32 cellular contexts compared by ENCODE assay signal in genomic region chr6:116586738-116587137, GRCh38. TPM values are rescaled to one million over a fixed set of nuclear protein-coding genes. Genes with fewer than 3 reads are reported as not detected.
DNase-seq lines count a peak whose midpoint lies in the region; ATAC-seq, FAIRE-seq and TF ChIP-seq lines count a peak whose summit lies in the region.
"Had no signal": no experiment of that assay in that cellular context is flagged by ENCODE, and none has a peak within 500 bp of the region (broad histone marks: within the 10 kb centered on the region; RNA-seq: fewer than 3 reads in every experiment).

No MANE protein-coding gene starts in this region.

- CTCF ChIA-PET in HepG2 (lab: Yijun Ruan, JAX; ENCODE audit: low intra/inter-chr PET ratio, low total read pairs), result no interaction called here
- CTCF ChIA-PET in PC-3 (lab: Charles Lee), result no interaction called here

- no peaks in the 10 kb centered on the region for H3K4me1 ChIP-seq in HepG2 (ENCODE audit: insufficient read depth, low read length)
- H3K4me1 ChIP-seq in right lobe of liver, result no peaks in the 10 kb centered on the region
- H3K4me1 ChIP-seq in PC-3 (ENCODE audit: insufficient read depth, low read length), result peaks cover 17% of the 10 kb centered on the region
- H3K4me1 ChIP-seq in keratinocyte (ENCODE audit: control insufficient read depth, extremely low read depth, insufficient read depth, low read length), result no peaks in the 10 kb centered on the region
- H3K4me1 ChIP-seq: BE2C, BLaER1 had no signal

- H3K27ac ChIP-seq in HepG2 (ENCODE audit: extremely low read length, insufficient read depth, low read length) (no peak overlapping the region), right lobe of liver (no peak overlapping the region), PC-3 (ENCODE audit: low read length) (peak overlapping the region; percentile 32; the same call in 1 of the 2 replicates), keratinocyte (ENCODE audit: control insufficient read depth, insufficient read depth, low read length) (peak overlapping the region; percentile 36)
- H3K27ac ChIP-seq: 22Rv1, BLaER1 had no signal

- no peaks in the 10 kb centered on the region for H3F3A ChIP-seq in PC-3 (ENCODE audit: low read length, unreplicated experiment)

- TF ChIP-seq EP300 in HepG2 (IDR thresholded peaks at IDR 0.05; ENCODE audit: low read depth in 2 of 2, low read length in 2 of 2) (no peak), HepG2 (CRISPR knock-in tag; IDR thresholded peaks at IDR 0.05; ENCODE audit: borderline replicate concordance) (no peak)

- DNase-seq in HepG2 (ENCODE audit: low spot score) (no peak), right lobe of liver (no peak), PC-3 (no peak), keratinocyte (ENCODE audit: low read depth, low spot score) (no peak), medulla oblongata (ENCODE audit: extremely low spot score) (no peak), NOMO-1 treated with DMSO at 0.1 percent for 48 hours (lab: John Stamatoyannopoulos, UW; ENCODE audit: unreplicated experiment) (no peak), hepatic stellate cell (ENCODE audit: low spot score) (no peak)
- DNase-seq: ACHN; BE2C; C1 segment of cervical spinal cord; CD4-positive, alpha-beta memory T cell; CD4-positive, CD25-positive, alpha-beta regulatory T cell; CD8-positive, alpha-beta memory T cell; COR-L47; DMS 273 treated with DMSO at 0.1 percent for 48 hours; DMS153; DMS53; DMS79; DND-41; EL; GDM1 had no signal

- in situ Hi-C loops in HepG2 (cut with HindIII; ENCODE audit: extremely low pct_ligation_motif_present, low pct_unique_long_range_greater_than_20kb), result no loop called here

- no peaks in the 10 kb centered on the region for H3K27me3 ChIP-seq in HepG2 (ENCODE audit: control insufficient read depth in 1 of 2, insufficient read depth in 2 of 2, low read length in 2 of 2)
- H3K27me3 ChIP-seq in right lobe of liver, result no peaks in the 10 kb centered on the region
- H3K27me3 ChIP-seq in PC-3 (ENCODE audit: low read length), result no peaks in the 10 kb centered on the region
- no peaks in the 10 kb centered on the region for H3K27me3 ChIP-seq in keratinocyte (ENCODE audit: control insufficient read depth, extremely low read depth, insufficient read depth, low read length)
- H3K27me3 ChIP-seq: BE2C, BLaER1 had no signal

- intact Hi-C loops in HepG2 (cut with micrococcal nuclease; ENCODE audit: unreplicated experiment) (no loop called here), right lobe of liver (cut with DNase I) (no loop called here), PC-3 (cut with micrococcal nuclease) (no loop called here)

- H4K20me1 ChIP-seq in HepG2 (ENCODE audit: insufficient read depth, low read length) (no peaks in the 10 kb centered on the region), PC-3 (ENCODE audit: low read length) (0 out of 2 replicates have a peak, but pooled peaks cover 3% of the 10 kb centered on the region), keratinocyte (ENCODE audit: control insufficient read depth, extremely low read depth, insufficient read depth, low read length) (no peaks in the 10 kb centered on the region)
- H4K20me1 ChIP-seq: BLaER1 had no signal

- WGBS in HepG2 (ENCODE audit: low lambda C conversion rate), result 96% methylated on average over 2 of the region's 2 CpGs
- WGBS in right lobe of liver (ENCODE audit: insufficient coverage, low coverage, low lambda C conversion rate, missing lambda C conversion rate), result 93% methylated on average over 2 of the region's 2 CpGs

- H3K9me3 ChIP-seq in HepG2 (ENCODE audit: low read length) (no peaks in the 10 kb centered on the region), right lobe of liver (no peaks in the 10 kb centered on the region), PC-3 (ENCODE audit: low read length) (no peaks in the 10 kb centered on the region), keratinocyte (ENCODE audit: control insufficient read depth, low read depth, low read length) (no peaks in the 10 kb centered on the region)
- H3K9me3 ChIP-seq: BE2C, BLaER1 had no signal

- no peak for TF ChIP-seq POLR2A in HepG2 (IDR thresholded peaks at IDR 0.05; ENCODE audit: insufficient read depth in 1 of 2, low read depth in 2 of 2, low read length in 2 of 2)
- no peak for TF ChIP-seq POLR2A in right lobe of liver (IDR thresholded peaks at IDR 0.05)

- POLR2A ChIA-PET in HepG2 (lab: Yijun Ruan, JAX), result no interaction called here
- POLR2A ChIA-PET in PC-3 (lab: Charles Lee; ENCODE audit: unreplicated experiment), result no interaction called here

- no peak for TF ChIP-seq RAD21 in HepG2 (CRISPR knock-in tag; IDR thresholded peaks at IDR 0.05)

- H3K79me2 ChIP-seq in HepG2 (ENCODE audit: insufficient read depth, low read length) (no peaks in the 10 kb centered on the region), PC-3 (ENCODE audit: low read length) (peaks cover 12% of the 10 kb centered on the region; the same call in 1 of the 2 replicates), keratinocyte (ENCODE audit: control insufficient read depth, insufficient read depth, low read length) (peaks cover 6% of the 10 kb centered on the region)

- no peaks in the 10 kb centered on the region for H3K9me2 ChIP-seq in PC-3 (replicated peaks; ENCODE audit: low read length)

- H3K36me3 ChIP-seq in HepG2 (replicated peaks in 1 of 2; ENCODE audit: control insufficient read depth in 1 of 2, insufficient read depth in 2 of 2, low read length in 2 of 2), result peaks cover 11 to 55% of the 10 kb centered on the region in 2 experiments
- peaks cover 0 to 24% (median 17%) of the 10 kb centered on the region in 4 donors for H3K36me3 ChIP-seq in right lobe of liver
- peaks cover 12% of the 10 kb centered on the region for H3K36me3 ChIP-seq in PC-3 (ENCODE audit: low read depth, low read length)
- peaks cover 5 to 17% of the 10 kb centered on the region in 2 experiments for H3K36me3 ChIP-seq in keratinocyte (ENCODE audit: control insufficient read depth in 2 of 2, extremely low read depth in 1 of 2, insufficient read depth in 2 of 2, low read length in 2 of 2)

- dilution Hi-C loops in keratinocyte (cut with MboI; ENCODE audit: extremely low pct_ligation_motif_present, low sequenced_read_pairs), result no loop called here

- H3K4me2 ChIP-seq in HepG2 (ENCODE audit: low read depth, low read length), result no peak overlapping the region
- H3K4me2 ChIP-seq in PC-3 (ENCODE audit: low read length), result peak overlapping the region; percentile 36; the same call in 1 of the 2 replicates
- H3K4me2 ChIP-seq in keratinocyte (ENCODE audit: control insufficient read depth, extremely low read depth, insufficient read depth, low read depth, low read length), result no peak overlapping the region
- H3K4me2 ChIP-seq: BLaER1 had no signal

- H3K9ac ChIP-seq in HepG2 (ENCODE audit: insufficient read depth, low read depth, low read length) (no peak overlapping the region), PC-3 (ENCODE audit: low read length) (no peak overlapping the region), keratinocyte (ENCODE audit: control insufficient read depth, extremely low read depth, insufficient read depth, low read length) (no peak overlapping the region)
- H3K9ac ChIP-seq: BLaER1 had no signal

- TF ChIP-seq CTCF in HepG2 (CRISPR knock-in tag; IDR thresholded peaks at IDR 0.05) (no peak), right lobe of liver (IDR thresholded peaks at IDR 0.05) (no peak), PC-3 (conservative IDR thresholded peaks at IDR 0.05; ENCODE audit: low read depth, low read length) (no peak), keratinocyte (optimal IDR thresholded peaks at IDR 0.05 in 1 of 3, IDR thresholded peaks at IDR 0.05 in 1 of 3, conservative IDR thresholded peaks at IDR 0.05 in 1 of 3; ENCODE audit: extremely low read depth in 1 of 3, insufficient read depth in 2 of 3, low read length in 3 of 3) (no peak)

- FAIRE-seq in HepG2 (lab: Jason Lieb, UNC) (no peak), keratinocyte (lab: Jason Lieb, UNC) (no peak)
- FAIRE-seq: GM12878, GM12892, GM18507 had no signal

- H3K9me1 ChIP-seq in keratinocyte (ENCODE audit: control insufficient read depth, extremely low read depth, insufficient read depth, low read length), result no peaks in the 10 kb centered on the region

- H3K4me3 ChIP-seq in HepG2 (replicated peaks in 1 of 3; ENCODE audit: insufficient read depth in 1 of 3, low read depth in 2 of 3, low read length in 3 of 3) (no peak overlapping the region), right lobe of liver (no peak overlapping the region), PC-3 (ENCODE audit: low read length) (no peak overlapping the region), keratinocyte (ENCODE audit: control insufficient read depth in 2 of 3, extremely low read depth in 1 of 3, insufficient read depth in 2 of 3, low read depth in 1 of 3, low read length in 3 of 3) (no peak overlapping the region)
- H3K4me3 ChIP-seq: BLaER1, GM12878 had no signal

- ATAC-seq in HepG2, result no peak
- ATAC-seq in right lobe of liver, result no peak
- ATAC-seq in PC-3, result no peak; the same call in 1 of the 2 replicates
- ATAC-seq: GM12878 had no signal

- H2AFZ ChIP-seq in HepG2 (ENCODE audit: low read length) (no peak overlapping the region), PC-3 (ENCODE audit: low read length) (no peak overlapping the region), keratinocyte (ENCODE audit: control insufficient read depth, low read length) (no peak overlapping the region)

- no TSS peak for BruUV-seq in HepG2 (replicated peaks; lab: Mats Ljungman, UMichigan)
- no TSS peak for BruUV-seq in PC-3 (replicated peaks; lab: Mats Ljungman, UMichigan)

RNA-seq across cellular contexts. Expression of gene RWDD1, which starts 15.4 kb away (rescaled TPM):
- total RNA-seq in HepG2 (2016; rRNA removed; fragmentation: Illumina TruSeq; extraction: Trizol) (67.1 and 90.5 TPM in 2 replicates), right lobe of liver (10 to 100 TPM; 14.8 to 22.1 (median 21.2) TPM), PC-3 (2014; rRNA removed) (18.4 and 24.6 TPM in 2 replicates)
- total RNA-seq in HepG2 (2016; cell fraction: cytosol; rRNA removed; fragmentation: Illumina TruSeq; extraction: Trizol; ENCODE audit: low read depth), result 105 and 125 TPM in 2 replicates
- total RNA-seq in HepG2 (2016; cell fraction: insoluble cytoplasmic fraction; rRNA removed; fragmentation: Illumina TruSeq; extraction: Trizol), result 63.5 and 89.9 TPM in 2 replicates
- 130 and 134 TPM in 2 replicates for total RNA-seq in HepG2 (2016; cell fraction: membrane; rRNA removed; fragmentation: Illumina TruSeq; extraction: Trizol)
- total RNA-seq in HepG2 (2016; cell fraction: nucleus; rRNA removed; fragmentation: Illumina TruSeq; extraction: Trizol), result 31.8 and 32.2 TPM in 2 replicates
- polyA plus RNA-seq in HepG2 (2011; rRNA removed) (20.9 and 27.4 TPM in 2 replicates), keratinocyte (35.9 to 61.7 TPM (median 41.7 TPM) in 3 replicates)
- 15.5 and 18.4 TPM in 2 replicates for polyA plus RNA-seq in HepG2 (2011; cell fraction: cytosol; rRNA removed)
- polyA plus RNA-seq in HepG2 (2011; cell fraction: nucleus; rRNA removed), result 4.1 and 4.9 TPM in 2 replicates
- polyA plus RNA-seq in HepG2 (2012), result 36.7 and 37.0 TPM in 2 replicates
- 175 and 218 TPM in 2 replicates for polyA plus RNA-seq in HepG2 (2016; cell fraction: cytosol; fragmentation: Illumina TruSeq; extraction: Trizol; ENCODE audit: low read depth)
- 130 and 131 TPM in 2 replicates for polyA plus RNA-seq in HepG2 (2016; cell fraction: insoluble cytoplasmic fraction; fragmentation: Illumina TruSeq; extraction: Trizol; ENCODE audit: low read depth)
- polyA plus RNA-seq in HepG2 (2016; cell fraction: membrane; fragmentation: Illumina TruSeq; extraction: Trizol; ENCODE audit: low read depth), result 166 and 180 TPM in 2 replicates
- 53.5 and 59.6 TPM in 2 replicates for polyA plus RNA-seq in HepG2 (2016; cell fraction: nucleus; fragmentation: Illumina TruSeq; extraction: Trizol; ENCODE audit: insufficient read depth, low read depth)
- polyA minus RNA-seq in HepG2 (2011; rRNA and poly(A)+ RNA removed; ENCODE audit: low replicate concordance), result 8.1 and 8.3 TPM in 2 replicates
- polyA minus RNA-seq in HepG2 (2011; cell fraction: cytosol; rRNA and poly(A)+ RNA removed), result 8.3 and 9.7 TPM in 2 replicates
- 8.8 and 13.2 TPM in 2 replicates for polyA minus RNA-seq in HepG2 (2011; cell fraction: nucleus; rRNA and poly(A)+ RNA removed)
- 152 TPM for polyA plus RNA-seq in keratinocyte (2011; ENCODE audit: low read depth)
- polyA plus RNA-seq in keratinocyte (2011; cell fraction: cytosol; rRNA removed), result 42.8 and 65.6 TPM in 2 replicates
- polyA plus RNA-seq in keratinocyte (2011; cell fraction: nucleus; rRNA removed), result 7.3 and 12.5 TPM in 2 replicates
- 39.9 and 50.4 TPM in 2 replicates for polyA plus RNA-seq in keratinocyte (2012; ENCODE audit: low replicate concordance)
- 10.5 to 18.3 TPM (median 15.6 TPM) in 3 replicates for polyA minus RNA-seq in keratinocyte
- 19.4 TPM for polyA minus RNA-seq in keratinocyte (2011; cell fraction: cytosol; rRNA and poly(A)+ RNA removed)
- 1.9 and 4.0 TPM in 2 replicates for polyA minus RNA-seq in keratinocyte (2011; cell fraction: nucleus; rRNA and poly(A)+ RNA removed)

RNA-seq across cellular contexts. Expression of gene RSPH4A, which starts 29.5 kb away (rescaled TPM):
- total RNA-seq in HepG2 (2016; rRNA removed; fragmentation: Illumina TruSeq; extraction: Trizol) (0.14 and 0.40 TPM in 2 replicates), right lobe of liver (under 1 TPM in 3 of 6 experiments, not detected in 3; 0.06 to 0.18 (median 0.16) TPM), PC-3 (2014; rRNA removed) (0.04 TPM in 1 of 2 replicates, not detected in the other)
- 0.09 and 0.20 TPM in 2 replicates for total RNA-seq in HepG2 (2016; cell fraction: cytosol; rRNA removed; fragmentation: Illumina TruSeq; extraction: Trizol; ENCODE audit: low read depth)
- total RNA-seq in HepG2 (2016; cell fraction: insoluble cytoplasmic fraction; rRNA removed; fragmentation: Illumina TruSeq; extraction: Trizol), result 0.27 and 0.41 TPM in 2 replicates
- 0.14 and 0.34 TPM in 2 replicates for total RNA-seq in HepG2 (2016; cell fraction: membrane; rRNA removed; fragmentation: Illumina TruSeq; extraction: Trizol)
- 0.75 and 0.78 TPM in 2 replicates for total RNA-seq in HepG2 (2016; cell fraction: nucleus; rRNA removed; fragmentation: Illumina TruSeq; extraction: Trizol)
- polyA plus RNA-seq in HepG2 (2011; rRNA removed) (0.08 and 0.24 TPM in 2 replicates), keratinocyte (0.10 to 0.12 TPM (median 0.11 TPM) in 3 replicates)
- polyA plus RNA-seq in HepG2 (2011; cell fraction: cytosol; rRNA removed), result 0.05 and 0.12 TPM in 2 replicates
- polyA plus RNA-seq in HepG2 (2011; cell fraction: nucleus; rRNA removed), result 0.29 and 0.36 TPM in 2 replicates
- 0.04 and 0.24 TPM in 2 replicates for polyA plus RNA-seq in HepG2 (2012)
- polyA plus RNA-seq in HepG2 (2016; cell fraction: cytosol; fragmentation: Illumina TruSeq; extraction: Trizol; ENCODE audit: low read depth), result 0.07 TPM in 1 of 2 replicates, not detected in the other
- polyA plus RNA-seq in HepG2 (2016; cell fraction: insoluble cytoplasmic fraction; fragmentation: Illumina TruSeq; extraction: Trizol; ENCODE audit: low read depth), result 0.08 and 0.22 TPM in 2 replicates
- 0.14 and 0.32 TPM in 2 replicates for polyA plus RNA-seq in HepG2 (2016; cell fraction: membrane; fragmentation: Illumina TruSeq; extraction: Trizol; ENCODE audit: low read depth)
- 1.3 and 1.8 TPM in 2 replicates for polyA plus RNA-seq in HepG2 (2016; cell fraction: nucleus; fragmentation: Illumina TruSeq; extraction: Trizol; ENCODE audit: insufficient read depth, low read depth)
- polyA minus RNA-seq in HepG2 (2011; rRNA and poly(A)+ RNA removed; ENCODE audit: low replicate concordance), result 0.20 TPM in 1 of 2 replicates, not detected in the other
- not detected in 2 replicates for polyA minus RNA-seq in HepG2 (2011; cell fraction: cytosol; rRNA and poly(A)+ RNA removed)
- 0.62 and 1.2 TPM in 2 replicates for polyA minus RNA-seq in HepG2 (2011; cell fraction: nucleus; rRNA and poly(A)+ RNA removed)
- polyA plus RNA-seq in keratinocyte (2011; ENCODE audit: low read depth), result 0.12 TPM
- polyA plus RNA-seq in keratinocyte (2011; cell fraction: cytosol; rRNA removed), result 0.04 and 0.05 TPM in 2 replicates
- polyA plus RNA-seq in keratinocyte (2011; cell fraction: nucleus; rRNA removed), result 0.20 and 0.25 TPM in 2 replicates
- 0.07 TPM in 2 replicates for polyA plus RNA-seq in keratinocyte (2012; ENCODE audit: low replicate concordance)
- polyA minus RNA-seq in keratinocyte, result 0.16 to 0.74 TPM in 2 of 3 replicates, not detected in the other
- polyA minus RNA-seq in keratinocyte (2011; cell fraction: cytosol; rRNA and poly(A)+ RNA removed), result not detected
- 0.21 and 0.31 TPM in 2 replicates for polyA minus RNA-seq in keratinocyte (2011; cell fraction: nucleus; rRNA and poly(A)+ RNA removed)
- total RNA-seq: A172 had no signal
- polyA plus RNA-seq: CD14-positive monocyte; CD4-positive, alpha-beta memory T cell; CD8-positive, alpha-beta memory T cell had no signal

RNA-seq across cellular contexts. Expression of gene CALHM4, which starts 33.2 kb away (rescaled TPM):
- total RNA-seq in HepG2 (2016; rRNA removed; fragmentation: Illumina TruSeq; extraction: Trizol), result not detected in 2 replicates
- not detected in 2 replicates for total RNA-seq in HepG2 (2016; cell fraction: cytosol; rRNA removed; fragmentation: Illumina TruSeq; extraction: Trizol; ENCODE audit: low read depth)
- not detected in 2 replicates for total RNA-seq in HepG2 (2016; cell fraction: insoluble cytoplasmic fraction; rRNA removed; fragmentation: Illumina TruSeq; extraction: Trizol)
- not detected in 2 replicates for total RNA-seq in HepG2 (2016; cell fraction: membrane; rRNA removed; fragmentation: Illumina TruSeq; extraction: Trizol)
- total RNA-seq in HepG2 (2016; cell fraction: nucleus; rRNA removed; fragmentation: Illumina TruSeq; extraction: Trizol), result not detected in 2 replicates
- polyA plus RNA-seq in HepG2 (2011; rRNA removed), result not detected in 2 replicates
- 0.05 TPM in 2 replicates for polyA plus RNA-seq in HepG2 (2011; cell fraction: cytosol; rRNA removed)
- polyA plus RNA-seq in HepG2 (2011; cell fraction: nucleus; rRNA removed), result not detected in 2 replicates
- polyA plus RNA-seq in HepG2 (2012), result 0.44 TPM in 1 of 2 replicates, not detected in the other
- not detected in 2 replicates for polyA plus RNA-seq in HepG2 (2016; cell fraction: cytosol; fragmentation: Illumina TruSeq; extraction: Trizol; ENCODE audit: low read depth)
- polyA plus RNA-seq in HepG2 (2016; cell fraction: insoluble cytoplasmic fraction; fragmentation: Illumina TruSeq; extraction: Trizol; ENCODE audit: low read depth), result not detected in 2 replicates
- not detected in 2 replicates for polyA plus RNA-seq in HepG2 (2016; cell fraction: membrane; fragmentation: Illumina TruSeq; extraction: Trizol; ENCODE audit: low read depth)
- not detected in 2 replicates for polyA plus RNA-seq in HepG2 (2016; cell fraction: nucleus; fragmentation: Illumina TruSeq; extraction: Trizol; ENCODE audit: insufficient read depth, low read depth)
- 0.28 TPM in 1 of 2 replicates, not detected in the other for polyA minus RNA-seq in HepG2 (2011; rRNA and poly(A)+ RNA removed; ENCODE audit: low replicate concordance)
- polyA minus RNA-seq in HepG2 (2011; cell fraction: cytosol; rRNA and poly(A)+ RNA removed), result not detected in 2 replicates
- polyA minus RNA-seq in HepG2 (2011; cell fraction: nucleus; rRNA and poly(A)+ RNA removed), result not detected in 2 replicates
- total RNA-seq in right lobe of liver, result not detected
- total RNA-seq in PC-3 (2014; rRNA removed), result not detected in 2 replicates
- 0.33 to 0.57 TPM (median 0.41 TPM) in 3 replicates for polyA plus RNA-seq in keratinocyte
- polyA plus RNA-seq in keratinocyte (2011; ENCODE audit: low read depth), result not detected
- polyA plus RNA-seq in keratinocyte (2011; cell fraction: cytosol; rRNA removed), result 0.60 and 0.69 TPM in 2 replicates
- 0.64 and 1.1 TPM in 2 replicates for polyA plus RNA-seq in keratinocyte (2011; cell fraction: nucleus; rRNA removed)
- polyA plus RNA-seq in keratinocyte (2012; ENCODE audit: low replicate concordance), result 0.31 TPM in 1 of 2 replicates, not detected in the other
- 0.32 to 0.82 TPM in 2 of 3 replicates, not detected in the other for polyA minus RNA-seq in keratinocyte
- not detected for polyA minus RNA-seq in keratinocyte (2011; cell fraction: cytosol; rRNA and poly(A)+ RNA removed)
- polyA minus RNA-seq in keratinocyte (2011; cell fraction: nucleus; rRNA and poly(A)+ RNA removed), result 0.47 and 0.53 TPM in 2 replicates
- total RNA-seq: A172; A673; CD4-positive, alpha-beta memory T cell; CD4-positive, CD25-positive, alpha-beta regulatory T cell; CD8-positive, alpha-beta memory T cell; Daoy; G401; GM12878 had no signal
- polyA plus RNA-seq: AG04450; CD14-positive monocyte; CD4-positive, alpha-beta memory T cell; CD4-positive, CD25-positive, alpha-beta regulatory T cell; CD8-positive, alpha-beta memory T cell; GM12878 had no signal

RNA-seq across cellular contexts. Expression of gene TRAPPC3L, which starts 41.3 kb away (rescaled TPM):
- total RNA-seq in HepG2 (2016; rRNA removed; fragmentation: Illumina TruSeq; extraction: Trizol) (not detected in 2 replicates), right lobe of liver (under 1 TPM in 2 of 6 experiments, not detected in 4; 0.12 to 0.17 TPM), PC-3 (2014; rRNA removed) (not detected in 2 replicates)
- total RNA-seq in HepG2 (2016; cell fraction: cytosol; rRNA removed; fragmentation: Illumina TruSeq; extraction: Trizol; ENCODE audit: low read depth), result not detected in 2 replicates
- total RNA-seq in HepG2 (2016; cell fraction: insoluble cytoplasmic fraction; rRNA removed; fragmentation: Illumina TruSeq; extraction: Trizol), result not detected in 2 replicates
- total RNA-seq in HepG2 (2016; cell fraction: membrane; rRNA removed; fragmentation: Illumina TruSeq; extraction: Trizol), result not detected in 2 replicates
- not detected in 2 replicates for total RNA-seq in HepG2 (2016; cell fraction: nucleus; rRNA removed; fragmentation: Illumina TruSeq; extraction: Trizol)
- polyA plus RNA-seq in HepG2 (2011; rRNA removed) (not detected in 2 replicates), keratinocyte (0.19 to 0.31 TPM (median 0.28 TPM) in 3 replicates)
- not detected in 2 replicates for polyA plus RNA-seq in HepG2 (2011; cell fraction: cytosol; rRNA removed)
- polyA plus RNA-seq in HepG2 (2011; cell fraction: nucleus; rRNA removed), result not detected in 2 replicates
- not detected in 2 replicates for polyA plus RNA-seq in HepG2 (2012)
- polyA plus RNA-seq in HepG2 (2016; cell fraction: cytosol; fragmentation: Illumina TruSeq; extraction: Trizol; ENCODE audit: low read depth), result not detected in 2 replicates
- polyA plus RNA-seq in HepG2 (2016; cell fraction: insoluble cytoplasmic fraction; fragmentation: Illumina TruSeq; extraction: Trizol; ENCODE audit: low read depth), result not detected in 2 replicates
- not detected in 2 replicates for polyA plus RNA-seq in HepG2 (2016; cell fraction: membrane; fragmentation: Illumina TruSeq; extraction: Trizol; ENCODE audit: low read depth)
- polyA plus RNA-seq in HepG2 (2016; cell fraction: nucleus; fragmentation: Illumina TruSeq; extraction: Trizol; ENCODE audit: insufficient read depth, low read depth), result not detected in 2 replicates
- polyA minus RNA-seq in HepG2 (2011; rRNA and poly(A)+ RNA removed; ENCODE audit: low replicate concordance), result 2.7 TPM in 1 of 2 replicates, not detected in the other
- not detected in 2 replicates for polyA minus RNA-seq in HepG2 (2011; cell fraction: cytosol; rRNA and poly(A)+ RNA removed)
- polyA minus RNA-seq in HepG2 (2011; cell fraction: nucleus; rRNA and poly(A)+ RNA removed), result not detected in 2 replicates
- polyA plus RNA-seq in keratinocyte (2011; ENCODE audit: low read depth), result not detected
- 0.47 and 0.58 TPM in 2 replicates for polyA plus RNA-seq in keratinocyte (2011; cell fraction: cytosol; rRNA removed)
- polyA plus RNA-seq in keratinocyte (2011; cell fraction: nucleus; rRNA removed), result 0.20 and 0.61 TPM in 2 replicates
- polyA plus RNA-seq in keratinocyte (2012; ENCODE audit: low replicate concordance), result 0.46 TPM in 1 of 2 replicates, not detected in the other
- polyA minus RNA-seq in keratinocyte, result 0.35 TPM in 1 of 3 replicates, not detected in the others
- not detected for polyA minus RNA-seq in keratinocyte (2011; cell fraction: cytosol; rRNA and poly(A)+ RNA removed)
- not detected in 2 replicates for polyA minus RNA-seq in keratinocyte (2011; cell fraction: nucleus; rRNA and poly(A)+ RNA removed)
- total RNA-seq: A172; A673; CD4-positive, alpha-beta memory T cell; CD8-positive, alpha-beta memory T cell; Daoy; G401; GM12878 had no signal
- polyA plus RNA-seq: CD4-positive, alpha-beta memory T cell; CD4-positive, CD25-positive, alpha-beta regulatory T cell; CD8-positive, alpha-beta memory T cell; GM12878 had no signal

Comparison
In these comparisons a context has a peak if more than half of its experiments do, and no peak if none do; other contexts are left out.
1. H3K27ac ChIP-seq: peak in PC-3 (single experiment) and keratinocyte (single experiment); none in HepG2 (single experiment) and right lobe of liver (0 of 3).